21 cellular contexts compared by ENCODE assay signal in the genomic region with DNA sequence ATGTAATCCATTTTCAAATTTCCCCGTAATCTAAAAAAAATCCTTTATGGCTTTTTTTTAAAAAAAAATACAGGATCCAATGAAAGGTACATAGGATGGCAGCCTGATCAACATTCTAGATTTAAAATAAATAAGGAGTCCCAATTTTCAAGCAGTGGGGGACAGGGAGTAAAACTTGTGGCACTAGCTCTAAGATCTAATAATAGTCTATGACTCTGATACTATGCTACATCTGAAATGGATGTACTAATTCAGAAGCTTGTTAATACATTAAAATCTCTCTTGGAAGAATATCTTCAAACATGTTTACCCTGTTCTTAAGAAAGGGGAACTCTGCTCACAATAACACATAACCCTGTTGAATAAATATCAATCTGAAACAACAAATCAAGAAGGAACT. TPM values are rescaled to one million over a fixed set of nuclear protein-coding genes. Genes with fewer than 3 reads are reported as not detected.
A peak's percentile ranks its signal among the peaks of the same experiment; 100 is the strongest.
DNase-seq lines count a peak whose midpoint lies in the region; ATAC-seq, FAIRE-seq and TF ChIP-seq lines count a peak whose summit lies in the region.
"Had no signal": no experiment of that assay in that cellular context is flagged by ENCODE, and none has a peak within 500 bp of the region (broad histone marks: within the 10 kb centered on the region; RNA-seq: fewer than 3 reads in every experiment).

No MANE protein-coding gene starts in this region.

- H3K36me3 ChIP-seq in left ventricle myocardium inferior (no peaks in the 10 kb centered on the region), GM12878 (ENCODE audit: control insufficient read depth in 2 of 2, insufficient read depth in 2 of 2, low read length in 1 of 2) (no peaks in the 10 kb centered on the region)
- H3K36me3 ChIP-seq: left lung, ovary, tibial artery had no signal

- peaks cover under 1% of the 10 kb centered on the region for H3K9me3 Mint-ChIP-seq in stimulated activated memory B cell treated with anti-CD40 and anti-IgM and Interleukin-4, amounts not matched to agents 10 μg/mL and 1 μg/mL and 100 μg/mL, for 72 hours
- peaks cover 4% of the 10 kb centered on the region for H3K9me3 Mint-ChIP-seq in MCF 10A (ENCODE audit: unreplicated experiment)
- H3K9me3 Mint-ChIP-seq: dendritic cell treated with granulocyte-macrophage colony-stimulating factor and Interleukin-4, amounts not matched to agents 40 ng/mL and 50 ng/mL, for 4 days had no signal

- peak overlapping the region; percentile 3 for H3K27ac ChIP-seq in left ventricle myocardium inferior (replicated peaks)
- H3K27ac ChIP-seq in right cardiac atrium (ENCODE audit: low read length), result no peak overlapping the region
- H3K27ac ChIP-seq in GM12878 (ENCODE audit: control insufficient read depth, insufficient read depth), result peak overlapping the region; percentile 79
- H3K27ac ChIP-seq: body of pancreas, left lung, ovary, SK-N-MC had no signal

- peaks cover 61% of the 10 kb centered on the region for H3K4me1 Mint-ChIP-seq in stimulated activated memory B cell treated with anti-CD40 and anti-IgM and Interleukin-4, amounts not matched to agents 10 μg/mL and 1 μg/mL and 100 μg/mL, for 72 hours
- no peaks in the 10 kb centered on the region for H3K4me1 Mint-ChIP-seq in MCF 10A (ENCODE audit: insufficient read depth, unreplicated experiment)

- no peaks in the 10 kb centered on the region for H3K27me3 Mint-ChIP-seq in stimulated activated memory B cell treated with anti-CD40 and anti-IgM and Interleukin-4, amounts not matched to agents 10 μg/mL and 1 μg/mL and 100 μg/mL, for 72 hours
- no peaks in the 10 kb centered on the region for H3K27me3 Mint-ChIP-seq in MCF 10A (ENCODE audit: insufficient read depth, unreplicated experiment)
- H3K27me3 Mint-ChIP-seq: dendritic cell treated with granulocyte-macrophage colony-stimulating factor and Interleukin-4, amounts not matched to agents 40 ng/mL and 50 ng/mL, for 4 days had no signal

- POLR2A ChIA-PET in GM12878 (lab: Charles Lee) (interaction anchor here (0.7 to 1.4 kb wide), 3 partner anchors 9 to 27 kb away, joined by 3 to 9 read pairs (median 4); a partner anchor contains a TSS), MCF 10A (lab: Yijun Ruan, JAX) (interaction anchor here (1.2 to 1.4 kb wide), 3 partner anchors 9 to 89 kb away, joined by 3 read pairs; no protein-coding TSS in a partner anchor)

- FAIRE-seq in GM12878 (lab: Jason Lieb, UNC), result no peak
- FAIRE-seq: frontal cortex had no signal

- no TSS peak for BruUV-seq in GM12878 (replicated peaks; lab: Mats Ljungman, UMichigan)
- BruUV-seq in MCF 10A (replicated peaks; lab: Mats Ljungman, UMichigan), result no TSS peak

- peak overlapping the region; percentile 35 for H3K4me3 Mint-ChIP-seq in stimulated activated memory B cell treated with anti-CD40 and anti-IgM and Interleukin-4, amounts not matched to agents 10 μg/mL and 1 μg/mL and 100 μg/mL, for 72 hours
- no peak overlapping the region for H3K4me3 Mint-ChIP-seq in MCF 10A (ENCODE audit: unreplicated experiment)

- H3K9ac ChIP-seq in GM12878 (ENCODE audit: control insufficient read depth, insufficient read depth, low read length), result no peak overlapping the region

- H3K4me1 ChIP-seq in left ventricle myocardium inferior, result peaks cover 27% of the 10 kb centered on the region
- H3K4me1 ChIP-seq in right cardiac atrium (ENCODE audit: control insufficient read depth, insufficient read depth, low read length), result no peaks in the 10 kb centered on the region
- H3K4me1 ChIP-seq in GM12878 (ENCODE audit: control insufficient read depth, insufficient read depth, low read length), result peaks cover 48% of the 10 kb centered on the region
- H3K4me1 ChIP-seq: body of pancreas had no signal

- no peak for DNase-seq in left ventricle myocardium inferior
- DNase-seq in right cardiac atrium, result no peak
- DNase-seq in NAMALWA (ENCODE audit: low spot score), result peak; percentile 39
- no peak for DNase-seq in GM12878 (ENCODE audit: low read depth, low spot score)
- no peak for DNase-seq in G401 (ENCODE audit: low spot score)
- no peak for DNase-seq in MCF 10A (ENCODE audit: unreplicated experiment)
- DNase-seq: activated naive CD4-positive, alpha-beta T cell; body of pancreas; DMS 273 treated with DMSO at 0.1 percent for 48 hours; IMR-90; left lung; NCI-H2107; ovary; stimulated activated CD4-positive, alpha-beta T cell treated with anti-CD3 and anti-CD28 coated beads, Interleukin-4, amount 100 ng/mL, for 1 hour; tibial artery had no signal

- RAD21 ChIA-PET in GM12878 (lab: Charles Lee; ENCODE audit: unreplicated experiment), result interaction anchor here (0.5 to 1.7 kb wide), 6 partner anchors 10 to 797 kb away, joined by 3 to 13 read pairs (median 5); no protein-coding TSS in a partner anchor

- H3K4me2 ChIP-seq in GM12878 (ENCODE audit: control insufficient read depth, insufficient read depth), result peak overlapping the region; percentile 51

- TF ChIP-seq RAD21 in GM12878 (IDR thresholded peaks at IDR 0.05; ENCODE audit: insufficient read depth, low read depth, low read length), result no peak

- H2AFZ ChIP-seq in GM12878 (ENCODE audit: control insufficient read depth, low read depth, low read length), result no peak overlapping the region; the same call in 1 of the 2 replicates

- H3K36me3 Mint-ChIP-seq in stimulated activated memory B cell treated with anti-CD40 and anti-IgM and Interleukin-4, amounts not matched to agents 10 μg/mL and 1 μg/mL and 100 μg/mL, for 72 hours, result peaks cover 13% of the 10 kb centered on the region
- no peaks in the 10 kb centered on the region for H3K36me3 Mint-ChIP-seq in MCF 10A (ENCODE audit: insufficient read depth, unreplicated experiment)

- TF ChIP-seq CTCF in left ventricle myocardium inferior (IDR thresholded peaks at IDR 0.05; ENCODE audit: borderline replicate concordance) (no peak), GM12878 (IDR thresholded peaks at IDR 0.05 in 2 of 3, conservative IDR thresholded peaks at IDR 0.05 in 1 of 3; ENCODE audit: control insufficient read depth in 2 of 3, extremely low read depth in 1 of 3, insufficient read depth in 1 of 3, low read depth in 3 of 3, low read length in 3 of 3) (no peak), MCF 10A (IDR thresholded peaks at IDR 0.05; ENCODE audit: unreplicated experiment) (no peak)

- H3K9me3 ChIP-seq in left ventricle myocardium inferior (replicated peaks) (no peaks in the 10 kb centered on the region), right cardiac atrium (ENCODE audit: control insufficient read depth, low read length) (no peaks in the 10 kb centered on the region), GM12878 (replicated peaks; ENCODE audit: control insufficient read depth, insufficient read depth, low read length) (no peaks in the 10 kb centered on the region)
- H3K9me3 ChIP-seq: body of pancreas, left lung, ovary, tibial artery had no signal

- no peak for TF ChIP-seq EP300 in GM12878 (IDR thresholded peaks at IDR 0.05; ENCODE audit: borderline replicate concordance in 1 of 2, control insufficient read depth in 1 of 2, low read depth in 2 of 2, low read length in 2 of 2)

- intact Hi-C loops in left ventricle myocardium inferior (cut with micrococcal nuclease), result no loop called here
- intact Hi-C loops in right cardiac atrium (cut with DNase I), result loop anchor here in 1 of 4 donors (5.0 kb wide), 1 partner anchor 90 kb away; no protein-coding TSS in a partner anchor
- intact Hi-C loops in GM12878 (cut with micrococcal nuclease; ENCODE audit: unreplicated experiment), result no loop called here
- intact Hi-C loops in MCF 10A (cut with micrococcal nuclease), result no loop called here

- in situ Hi-C loops in GM12878 (cut with MboI), result no loop called here
- in situ Hi-C loops in G401 (cut with HindIII; ENCODE audit: low sequenced_read_pairs), result no loop called here

- no peaks in the 10 kb centered on the region for H4K20me1 ChIP-seq in GM12878 (ENCODE audit: control insufficient read depth, insufficient read depth)

- CTCF ChIA-PET in GM12878 (lab: Yijun Ruan, JAX) (interaction anchor here (1.1 to 1.7 kb wide), 3 partner anchors 9 to 93 kb away, joined by 6 to 7 read pairs (median 6); no protein-coding TSS in a partner anchor), MCF 10A (lab: Yijun Ruan, JAX) (interaction anchor here (0.7 to 1.1 kb wide), 4 partner anchors 41 to 125 kb away, joined by 3 to 5 read pairs (median 3); no protein-coding TSS in a partner anchor)

- 99% methylated on average over 1 of the region's 1 CpG for WGBS in right cardiac atrium
- WGBS in GM12878 (ENCODE audit: insufficient coverage, insufficient replicate concordance, low lambda C conversion rate, missing lambda C conversion rate), result 100% methylated on average over 1 of the region's 1 CpG

- H3K27ac Mint-ChIP-seq in stimulated activated memory B cell treated with anti-CD40 and anti-IgM and Interleukin-4, amounts not matched to agents 10 μg/mL and 1 μg/mL and 100 μg/mL, for 72 hours, result no peak overlapping the region
- no peak overlapping the region for H3K27ac Mint-ChIP-seq in MCF 10A (ENCODE audit: low read depth, unreplicated experiment)
- H3K27ac Mint-ChIP-seq: dendritic cell treated with granulocyte-macrophage colony-stimulating factor and Interleukin-4, amounts not matched to agents 40 ng/mL and 50 ng/mL, for 4 days had no signal

- no peaks in the 10 kb centered on the region for H3K27me3 ChIP-seq in left ventricle myocardium inferior (ENCODE audit: low read depth)
- H3K27me3 ChIP-seq in right cardiac atrium (ENCODE audit: control insufficient read depth, insufficient read depth), result no peaks in the 10 kb centered on the region
- no peaks in the 10 kb centered on the region for H3K27me3 ChIP-seq in GM12878 (replicated peaks in 1 of 2; ENCODE audit: control insufficient read depth in 2 of 2, insufficient read depth in 2 of 2, low read length in 1 of 2)
- H3K27me3 ChIP-seq: body of pancreas, left lung, ovary, tibial artery had no signal

- H3K79me2 ChIP-seq in GM12878 (ENCODE audit: control insufficient read depth, insufficient read depth, low read length), result peaks cover 78% of the 10 kb centered on the region

- SMC1A ChIA-PET in GM12878 (lab: Charles Lee; ENCODE audit: uncharacterized antibody, unreplicated experiment), result interaction anchor here (0.7 to 1.7 kb wide), 10 partner anchors 9 to 121 kb away, joined by 3 to 8 read pairs (median 4); a partner anchor contains a TSS

- TF ChIP-seq POLR2A in GM12878 (IDR thresholded peaks at IDR 0.05; ENCODE audit: low read depth, low read length), result no peak

- no peak for ATAC-seq in right cardiac atrium
- ATAC-seq in GM12878, result no peak
- ATAC-seq in stimulated activated memory B cell treated with anti-CD40 and anti-IgM and Interleukin-4, amounts not matched to agents 10 μg/mL and 1 μg/mL and 100 μg/mL, for 72 hours, result no peak
- no peak for ATAC-seq in HG03378 (IDR thresholded peaks at IDR 0.05; ENCODE audit: unreplicated experiment)
- ATAC-seq: body of pancreas, left lung, Panc1 had no signal

- H3K4me3 ChIP-seq in left ventricle myocardium inferior (no peak overlapping the region), right cardiac atrium (ENCODE audit: low read length) (no peak overlapping the region), GM12878 (peak overlapping the region; percentile 40)
- H3K4me3 ChIP-seq: body of pancreas, left lung, ovary, SK-N-MC, tibial artery had no signal

RNA-seq across cellular contexts. Expression of a gene that starts 8.5 kb away (rescaled TPM):
- total RNA-seq in left ventricle myocardium inferior, result 5.0 TPM
- total RNA-seq in right cardiac atrium, result 10 to 100 TPM in 1 of 4 donors, 1 to 10 TPM in 3; 7.8 to 10.1 (median 8.3) TPM
- 4.4 TPM for polyA plus RNA-seq in right cardiac atrium
- 12.9 and 13.3 TPM in 2 replicates for total RNA-seq in GM12878 (2013; cell fraction: nucleolus; rRNA removed)
- total RNA-seq in GM12878 (2014; rRNA removed), result 6.6 and 7.0 TPM in 2 replicates
- 8.4 and 9.4 TPM in 2 replicates for total RNA-seq in GM12878 (2014; rRNA removed; fragmentation: Illumina TruSeq; extraction: Trizol)
- total RNA-seq in GM12878 (2021), result 8.1 and 9.3 TPM in 2 replicates
- 2.7 TPM for polyA plus RNA-seq in GM12878 (2011; ENCODE audit: low read depth)
- polyA plus RNA-seq in GM12878 (2011; rRNA removed), result 12.0 and 19.7 TPM in 2 replicates
- 3.9 and 5.0 TPM in 2 replicates for polyA plus RNA-seq in GM12878 (2011; cell fraction: cytosol; rRNA removed)
- 4.3 and 4.5 TPM in 2 replicates for polyA plus RNA-seq in GM12878 (2011; cell fraction: nucleus; rRNA removed)
- polyA plus RNA-seq in GM12878 (2012), result 6.6 and 8.6 TPM in 2 replicates
- 12.5 and 16.9 TPM in 2 replicates for polyA plus RNA-seq in GM12878 (2014; fragmentation: Illumina TruSeq; extraction: Trizol)
- polyA plus RNA-seq in GM12878 (2014; fragmentation: Nextera tagmentation; extraction: Ambion mirVana), result 1 to 10 TPM; 9.5 to 9.9 TPM
- polyA plus RNA-seq in GM12878 (2014; rRNA removed), result 4.9 and 5.1 TPM in 2 replicates
- polyA plus RNA-seq in GM12878 (2016; fragmentation: Nextera tagmentation; extraction: Ambion mirVana), result 10 to 100 TPM; 14.6 to 15.0 TPM
- 8.9 and 12.4 TPM in 2 replicates for polyA minus RNA-seq in GM12878 (2011; rRNA and poly(A)+ RNA removed)
- 2.9 and 3.7 TPM in 2 replicates for polyA minus RNA-seq in GM12878 (2011; cell fraction: cytosol; rRNA and poly(A)+ RNA removed)
- polyA minus RNA-seq in GM12878 (2011; cell fraction: nucleus; rRNA and poly(A)+ RNA removed), result 3.4 and 3.7 TPM in 2 replicates
- 3.2 and 4.2 TPM in 2 replicates for total RNA-seq in G401 (2014; rRNA removed; shearing (Covaris generic))
- total RNA-seq in MCF 10A (2022), result 3.8 and 4.9 TPM in 2 replicates
